In the genomic region with DNA sequence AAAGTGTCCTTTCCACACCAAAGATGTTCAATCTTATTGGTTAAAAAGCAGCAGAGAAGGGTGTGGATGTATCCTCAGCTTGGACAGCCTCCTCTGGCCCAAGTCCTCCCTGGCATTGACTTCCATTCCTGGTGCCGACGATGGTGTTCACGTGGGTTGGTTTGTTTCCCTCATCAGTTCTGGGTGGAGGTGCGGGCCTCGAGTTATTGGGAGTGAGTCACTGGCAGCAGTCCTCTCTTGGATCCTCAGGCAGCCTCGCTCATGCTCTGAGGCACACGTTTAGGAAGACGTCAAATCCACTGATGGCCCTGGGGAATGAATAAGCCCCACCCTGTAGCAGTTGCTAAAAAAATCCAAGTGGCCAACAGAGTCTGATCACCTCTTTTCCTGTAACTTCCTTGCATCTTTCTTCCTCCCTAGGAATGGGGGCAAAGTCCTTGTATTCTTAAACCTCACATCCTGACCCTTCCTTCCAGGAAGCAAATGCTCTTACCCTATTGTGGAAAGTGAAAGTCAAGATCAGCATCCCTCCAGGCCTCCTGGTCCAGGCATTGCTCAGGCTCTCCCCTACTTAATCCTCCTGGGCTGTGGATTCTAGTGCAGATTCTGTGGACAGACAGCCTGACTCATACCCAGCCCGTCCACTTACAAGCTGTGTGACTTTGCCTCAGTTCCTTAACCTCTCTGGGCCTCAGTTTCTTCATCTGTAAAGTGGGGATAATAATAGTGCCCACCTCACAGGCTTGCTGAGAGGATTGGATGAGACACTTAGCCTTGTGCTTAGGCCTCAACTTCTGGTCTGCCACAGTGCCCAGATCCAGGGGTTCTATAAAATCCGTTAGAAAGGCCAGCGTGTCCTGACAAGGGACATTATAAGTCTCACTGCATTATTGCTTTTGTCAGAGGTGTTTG, we compare ENCODE assay signal across 13 cellular contexts.
DNase-seq lines count a peak whose midpoint lies in the region; TF ChIP-seq lines count a peak whose summit lies in the region.
"Had no signal": no experiment of that assay in that cellular context is flagged by ENCODE, and none has a peak within 500 bp of the region (broad histone marks: within the 10 kb centered on the region; RNA-seq: fewer than 3 reads in every experiment).

No MANE protein-coding gene starts in this region.

- CTCF ChIA-PET in Calu3 (lab: Charles Lee): no interaction called here

- H2AK5ac ChIP-seq in neuronal stem cell (ENCODE audit: low read depth, low read length): peak overlapping the region; percentile 20

- H3K18ac ChIP-seq in neuronal stem cell (ENCODE audit: low read length): peak overlapping the region; percentile 48

- no peak overlapping the region for H2BK15ac ChIP-seq in neuronal stem cell (ENCODE audit: low read length)

- H3K4me1 Mint-ChIP-seq in Calu3 (ENCODE audit: low read depth, unreplicated experiment): peaks cover 10% of the 10 kb centered on the region

- H2BK5ac ChIP-seq in neuronal stem cell (ENCODE audit: low read length): no peak overlapping the region

- H3K23ac ChIP-seq in neuronal stem cell (ENCODE audit: low read depth, low read length, poor library complexity): no peak overlapping the region

- H3K27me3 Mint-ChIP-seq in Calu3 (ENCODE audit: unreplicated experiment): peaks cover 35% of the 10 kb centered on the region

- no peak overlapping the region for H2BK120ac ChIP-seq in neuronal stem cell (ENCODE audit: low read depth, low read length)

- H3K4me1 ChIP-seq in NT2/D1 (ENCODE audit: insufficient read depth, insufficient read length): peaks cover 12% of the 10 kb centered on the region
- H3K4me1 ChIP-seq in neuronal stem cell (ENCODE audit: control insufficient read depth in 2 of 2, insufficient read depth in 1 of 2, low read depth in 1 of 2, low read length in 2 of 2): peaks cover 4 to 10% of the 10 kb centered on the region in 2 donors
- peaks cover 0 to 7% of the 10 kb centered on the region in 2 donors for H3K4me1 ChIP-seq in thyroid gland
- H3K4me1 ChIP-seq: transverse colon had no signal

- WGBS in neuronal stem cell (ENCODE audit: extremely low coverage in 2 of 2, insufficient read length in 2 of 2, insufficient replicate concordance in 1 of 2), 2 donors: no CpG with 5 or more reads among the region's 11 CpGs
- 73 to 81% methylated on average over 11 of the region's 11 CpGs for WGBS in thyroid gland, 2 donors

- no peaks in the 10 kb centered on the region for H3K36me3 Mint-ChIP-seq in Calu3 (ENCODE audit: insufficient read depth, unreplicated experiment)
- H3K36me3 Mint-ChIP-seq: CD14-positive monocyte had no signal

- no TSS peak for BruUV-seq in Calu3 (replicated peaks; lab: Mats Ljungman, UMichigan)

- H2BK12ac ChIP-seq in neuronal stem cell (ENCODE audit: low read length): no peak overlapping the region

- TF ChIP-seq CTCF in AG10803 (conservative IDR thresholded peaks at IDR 0.05; ENCODE audit: low read length) (no peak), foreskin fibroblast (IDR thresholded peaks at IDR 0.05; ENCODE audit: low read depth, low read length) (no peak), thyroid gland (IDR thresholded peaks at IDR 0.05) (no peak), Calu3 (IDR thresholded peaks at IDR 0.05; ENCODE audit: unreplicated experiment) (no peak)

- DNase-seq in AG10803 (ENCODE audit: low read depth) (peak; percentile 72), NT2/D1 (ENCODE audit: low read depth, low spot score) (no peak), foreskin fibroblast (peak; percentile 12 to 58), neuronal stem cell (ENCODE audit: low spot score) (no peak), thyroid gland (no peak), Calu3 (no peak), cerebellar cortex (ENCODE audit: low spot score) (no peak)
- DNase-seq in stimulated activated naive CD4-positive, alpha-beta T cell (lab: John Stamatoyannopoulos, UW): no peak
- DNase-seq: activated T-cell treated with anti-CD3 and anti-CD28 coated beads, Interleukin-2, amount 50 U/mL, for 24 hours; hypothalamus; NCI-H2081; transverse colon had no signal

- peak overlapping the region; percentile 62 for H2AFZ ChIP-seq in neuronal stem cell (ENCODE audit: low read length)

- H4K8ac ChIP-seq in neuronal stem cell (ENCODE audit: low read depth, low read length): no peak overlapping the region

- H3K4me3 ChIP-seq in AG10803 (ENCODE audit: low read length) (no peak overlapping the region), NT2/D1 (ENCODE audit: insufficient read length, low read depth) (no peak overlapping the region), foreskin fibroblast (ENCODE audit: low read depth in 1 of 2, low read length in 2 of 2) (no peak overlapping the region), neuronal stem cell (ENCODE audit: low read length in 2 of 2) (no peak overlapping the region), thyroid gland (replicated peaks in 1 of 3) (no peak overlapping the region)
- H3K4me3 ChIP-seq: transverse colon had no signal

- no peak overlapping the region for H3K4me2 ChIP-seq in neuronal stem cell (ENCODE audit: insufficient read depth, low read length, poor library complexity, severe bottlenecking)

- no peak overlapping the region for H3K4ac ChIP-seq in neuronal stem cell (ENCODE audit: low read length)

- H4K91ac ChIP-seq in neuronal stem cell (ENCODE audit: low read depth, low read length, poor library complexity): no peak overlapping the region

- H3K36me3 ChIP-seq in NT2/D1 (ENCODE audit: insufficient read depth, insufficient read length, low read length): peaks cover 12% of the 10 kb centered on the region
- no peaks in the 10 kb centered on the region for H3K36me3 ChIP-seq in neuronal stem cell (replicated peaks in 1 of 2; ENCODE audit: control insufficient read depth in 2 of 2, insufficient read depth in 2 of 2, low read length in 2 of 2)
- no peaks in the 10 kb centered on the region for H3K36me3 ChIP-seq in thyroid gland
- H3K36me3 ChIP-seq: transverse colon had no signal

- peak overlapping the region; percentile 56 for H3K9ac ChIP-seq in NT2/D1 (ENCODE audit: insufficient read length, low read depth)
- H3K9ac ChIP-seq in neuronal stem cell (ENCODE audit: low read depth, low read length, poor library complexity): no peak overlapping the region

- intact Hi-C loops in thyroid gland (cut with DNase I): no loop called here
- intact Hi-C loops in Calu3 (cut with micrococcal nuclease; ENCODE audit: unreplicated experiment): no loop called here

- no peak overlapping the region for H3K27ac ChIP-seq in neuronal stem cell (replicated peaks; ENCODE audit: low read length)
- H3K27ac ChIP-seq in thyroid gland: no peak overlapping the region
- H3K27ac ChIP-seq: transverse colon had no signal

- H3K14ac ChIP-seq in neuronal stem cell (ENCODE audit: low read length): no peak overlapping the region

- no peaks in the 10 kb centered on the region for H3K27me3 ChIP-seq in NT2/D1 (ENCODE audit: insufficient read depth, insufficient read length)
- peaks cover 0 to 6% (median 2%) of the 10 kb centered on the region in 3 experiments for H3K27me3 ChIP-seq in neuronal stem cell (ENCODE audit: control insufficient read depth in 3 of 3, insufficient read depth in 3 of 3, low read depth in 1 of 3, low read length in 3 of 3)
- no peaks in the 10 kb centered on the region for H3K27me3 ChIP-seq in thyroid gland
- H3K27me3 ChIP-seq: transverse colon had no signal

- no peak overlapping the region for H3K4me3 Mint-ChIP-seq in Calu3 (ENCODE audit: low read depth, unreplicated experiment)
- H3K4me3 Mint-ChIP-seq: activated T-cell treated with anti-CD3 and anti-CD28 coated beads, Interleukin-2, amount 50 U/mL, for 24 hours; CD14-positive monocyte had no signal

- no peaks in the 10 kb centered on the region for H3K79me1 ChIP-seq in neuronal stem cell (ENCODE audit: low read depth, low read length)

- H3K9me3 Mint-ChIP-seq in Calu3 (ENCODE audit: low read depth, unreplicated experiment): no peaks in the 10 kb centered on the region
- H3K9me3 Mint-ChIP-seq: activated T-cell treated with anti-CD3 and anti-CD28 coated beads, Interleukin-2, amount 50 U/mL, for 24 hours; CD14-positive monocyte had no signal

- no peak overlapping the region for H3K27ac Mint-ChIP-seq in Calu3 (ENCODE audit: unreplicated experiment)
- H3K27ac Mint-ChIP-seq: activated T-cell treated with anti-CD3 and anti-CD28 coated beads, Interleukin-2, amount 50 U/mL, for 24 hours; CD14-positive monocyte had no signal

- TF ChIP-seq POLR2A in thyroid gland (IDR thresholded peaks at IDR 0.05): no peak

- peaks cover 5% of the 10 kb centered on the region; the same call in 1 of the 2 replicates for H3K9me3 ChIP-seq in NT2/D1 (ENCODE audit: insufficient read depth, low read length)
- no peaks in the 10 kb centered on the region for H3K9me3 ChIP-seq in neuronal stem cell (replicated peaks in 1 of 2; ENCODE audit: control insufficient read depth in 2 of 2, insufficient read depth in 1 of 2, low read depth in 1 of 2, low read length in 2 of 2)
- H3K9me3 ChIP-seq in thyroid gland: no peaks in the 10 kb centered on the region
- H3K9me3 ChIP-seq: transverse colon had no signal

Comparison
In these comparisons a context has a peak if more than half of its experiments do, and no peak if none do; other contexts are left out.
1. DNase-seq: peak in AG10803 (single experiment) and foreskin fibroblast (2 of 2); none in NT2/D1 (single experiment), neuronal stem cell (single experiment), stimulated activated naive CD4-positive, alpha-beta T cell (0 of 6), thyroid gland (0 of 2), Calu3 (single experiment) and cerebellar cortex (single experiment).